11 cellular contexts compared by ENCODE assay signal in genomic region chr7:151850484-151851159, GRCh38. TPM values are rescaled to one million over a fixed set of nuclear protein-coding genes. Genes with fewer than 3 reads are reported as not detected.
A peak's percentile ranks its signal among the peaks of the same experiment; 100 is the strongest.
DNase-seq lines count a peak whose midpoint lies in the region; ATAC-seq and TF ChIP-seq lines count a peak whose summit lies in the region.
"Had no signal": no experiment of that assay in that cellular context is flagged by ENCODE, and none has a peak within 500 bp of the region (broad histone marks: within the 10 kb centered on the region; RNA-seq: fewer than 3 reads in every experiment).

No MANE protein-coding gene starts in this region.

- DNase-seq in activated naive CD4-positive, alpha-beta T cell treated with Interleukin-2 at 50 U/mL for 16 hours = no peak
- DNase-seq in thoracic aorta (ENCODE audit: low spot score) (no peak), GM10248 (ENCODE audit: extremely low spot score) (no peak), sigmoid colon (no peak)

- CTCF ChIA-PET in GM10248 (lab: Yijun Ruan, JAX) = interaction anchor here (0.7 to 1.4 kb wide), 2 partner anchors 20 to 75 kb away, joined by 3 to 4 read pairs; no protein-coding TSS in a partner anchor

- TF ChIP-seq POLR2A in sigmoid colon (IDR thresholded peaks at IDR 0.05) = no peak

- no peaks in the 10 kb centered on the region for H3K9me3 Mint-ChIP-seq in activated naive CD4-positive, alpha-beta T cell treated with anti-CD3 and anti-CD28 coated beads, Interleukin-2, amount 50 U/mL, for 24 hours
- no peaks in the 10 kb centered on the region for H3K9me3 Mint-ChIP-seq in activated T-helper 17 cell treated with anti-CD3 and anti-CD28 coated beads, Interleukin-2, amount 50 U/mL, for 72 hours

- H3K27ac ChIP-seq in thoracic aorta (peak overlapping the region in 1 of 2 donors; percentile 12), sigmoid colon (peak overlapping the region in 2 of 4 donors; percentile 1 to 23)
- H3K27ac ChIP-seq: tibial artery had no signal

- peak overlapping the region; percentile 31 for H3K4me3 ChIP-seq in mononuclear cell (ENCODE audit: low read length)
- H3K4me3 ChIP-seq in thoracic aorta = peak overlapping the region; percentile 57
- H3K4me3 ChIP-seq in sigmoid colon = no peak overlapping the region
- H3K4me3 ChIP-seq: HAP-1, mucosa of descending colon had no signal

- H3K9me3 ChIP-seq in mononuclear cell (ENCODE audit: low read depth, low read length) = no peaks in the 10 kb centered on the region
- no peaks in the 10 kb centered on the region for H3K9me3 ChIP-seq in thoracic aorta
- no peaks in the 10 kb centered on the region for H3K9me3 ChIP-seq in sigmoid colon
- H3K9me3 ChIP-seq: HAP-1, mucosa of descending colon, tibial artery had no signal

- H3K27ac Mint-ChIP-seq in activated naive CD4-positive, alpha-beta T cell treated with anti-CD3 and anti-CD28 coated beads, Interleukin-2, amount 50 U/mL, for 24 hours = peak overlapping the region; percentile 79
- H3K27ac Mint-ChIP-seq in activated T-helper 17 cell treated with anti-CD3 and anti-CD28 coated beads, Interleukin-2, amount 50 U/mL, for 72 hours = peak overlapping the region; percentile 96

- no peaks in the 10 kb centered on the region for H3K36me3 Mint-ChIP-seq in activated naive CD4-positive, alpha-beta T cell treated with anti-CD3 and anti-CD28 coated beads, Interleukin-2, amount 50 U/mL, for 24 hours
- H3K36me3 Mint-ChIP-seq in activated T-helper 17 cell treated with anti-CD3 and anti-CD28 coated beads, Interleukin-2, amount 50 U/mL, for 72 hours (ENCODE audit: low read depth) = no peaks in the 10 kb centered on the region

- TF ChIP-seq CTCF in thoracic aorta (IDR thresholded peaks at IDR 0.05) (no peak), GM10248 (IDR thresholded peaks at IDR 0.05; ENCODE audit: control extremely low read depth, extremely low read depth, low read depth, missing control alignments) (no peak), sigmoid colon (IDR thresholded peaks at IDR 0.05) (no peak)

- no peaks in the 10 kb centered on the region for H3K27me3 Mint-ChIP-seq in activated naive CD4-positive, alpha-beta T cell treated with anti-CD3 and anti-CD28 coated beads, Interleukin-2, amount 50 U/mL, for 24 hours
- no peaks in the 10 kb centered on the region for H3K27me3 Mint-ChIP-seq in activated T-helper 17 cell treated with anti-CD3 and anti-CD28 coated beads, Interleukin-2, amount 50 U/mL, for 72 hours

- peaks cover 39% of the 10 kb centered on the region for H3K4me1 Mint-ChIP-seq in activated naive CD4-positive, alpha-beta T cell treated with anti-CD3 and anti-CD28 coated beads, Interleukin-2, amount 50 U/mL, for 24 hours
- H3K4me1 Mint-ChIP-seq in activated T-helper 17 cell treated with anti-CD3 and anti-CD28 coated beads, Interleukin-2, amount 50 U/mL, for 72 hours = peaks cover 11% of the 10 kb centered on the region

- peak overlapping the region; percentile 53 for H3K4me3 Mint-ChIP-seq in activated naive CD4-positive, alpha-beta T cell treated with anti-CD3 and anti-CD28 coated beads, Interleukin-2, amount 50 U/mL, for 24 hours
- peak overlapping the region; percentile 90 for H3K4me3 Mint-ChIP-seq in activated T-helper 17 cell treated with anti-CD3 and anti-CD28 coated beads, Interleukin-2, amount 50 U/mL, for 72 hours

- no peak for ATAC-seq in activated T-helper 17 cell treated with anti-CD3 and anti-CD28 coated beads, Interleukin-2, amount 50 U/mL, for 72 hours (replicated peaks)
- ATAC-seq in thoracic aorta (ENCODE audit: insufficient number of reproducible peaks, low FRiP score, low read depth) (no peak), GM21825 (IDR thresholded peaks at IDR 0.05; ENCODE audit: unreplicated experiment) (no peak)

- H3K36me3 ChIP-seq in thoracic aorta (no peaks in the 10 kb centered on the region), sigmoid colon (no peaks in the 10 kb centered on the region)
- H3K36me3 ChIP-seq: HAP-1, tibial artery had no signal

- no peak for TF ChIP-seq EP300 in sigmoid colon (IDR thresholded peaks at IDR 0.05)

- H3K27me3 ChIP-seq in mononuclear cell (ENCODE audit: insufficient read depth, low read length) = no peaks in the 10 kb centered on the region
- no peaks in the 10 kb centered on the region for H3K27me3 ChIP-seq in thoracic aorta (replicated peaks; ENCODE audit: insufficient read depth)
- H3K27me3 ChIP-seq in sigmoid colon = no peaks in the 10 kb centered on the region
- H3K27me3 ChIP-seq: tibial artery had no signal

- intact Hi-C loops in sigmoid colon (cut with DNase I) = no loop called here

- H3K4me1 ChIP-seq in mononuclear cell (ENCODE audit: insufficient read depth, low read length) (peaks cover 63% of the 10 kb centered on the region), thoracic aorta (ENCODE audit: control insufficient read depth in 1 of 2, low read depth in 2 of 2) (peaks cover 3 to 19% of the 10 kb centered on the region in 2 donors), sigmoid colon (no peaks in the 10 kb centered on the region)
- H3K4me1 ChIP-seq: HAP-1 had no signal

- POLR2A ChIA-PET in GM10248 (lab: Yijun Ruan, JAX) = no interaction called here

- WGBS in sigmoid colon, 2 donors = 83 to 90% methylated on average over 19 of the region's 19 CpGs

RNA-seq across cellular contexts. Expression of gene PRKAG2, which starts 26.3 kb away (rescaled TPM):
- 10 to 100 TPM; 21.6 to 31.7 TPM for total RNA-seq in activated T-helper 17 cell treated with anti-CD3 and anti-CD28 coated beads, Interleukin-2, amount 50 U/mL, for 72 hours
- 42.7 TPM for total RNA-seq in mononuclear cell
- 10 to 100 TPM; 38.3 to 78.5 TPM for total RNA-seq in thoracic aorta
- 10 to 100 TPM; 37.1 to 51.2 (median 40.1) TPM for total RNA-seq in sigmoid colon
- polyA plus RNA-seq in sigmoid colon = 10 to 100 TPM; 19.2 to 31.9 (median 29.4) TPM

Comparison
In these comparisons a context has a peak if more than half of its experiments do, and no peak if none do; other contexts are left out.
1. H3K4me3 ChIP-seq: peak in mononuclear cell (single experiment) and thoracic aorta (single experiment); none in sigmoid colon (0 of 4).